ENCODE assay signal across 8 cellular contexts in the genomic region with DNA sequence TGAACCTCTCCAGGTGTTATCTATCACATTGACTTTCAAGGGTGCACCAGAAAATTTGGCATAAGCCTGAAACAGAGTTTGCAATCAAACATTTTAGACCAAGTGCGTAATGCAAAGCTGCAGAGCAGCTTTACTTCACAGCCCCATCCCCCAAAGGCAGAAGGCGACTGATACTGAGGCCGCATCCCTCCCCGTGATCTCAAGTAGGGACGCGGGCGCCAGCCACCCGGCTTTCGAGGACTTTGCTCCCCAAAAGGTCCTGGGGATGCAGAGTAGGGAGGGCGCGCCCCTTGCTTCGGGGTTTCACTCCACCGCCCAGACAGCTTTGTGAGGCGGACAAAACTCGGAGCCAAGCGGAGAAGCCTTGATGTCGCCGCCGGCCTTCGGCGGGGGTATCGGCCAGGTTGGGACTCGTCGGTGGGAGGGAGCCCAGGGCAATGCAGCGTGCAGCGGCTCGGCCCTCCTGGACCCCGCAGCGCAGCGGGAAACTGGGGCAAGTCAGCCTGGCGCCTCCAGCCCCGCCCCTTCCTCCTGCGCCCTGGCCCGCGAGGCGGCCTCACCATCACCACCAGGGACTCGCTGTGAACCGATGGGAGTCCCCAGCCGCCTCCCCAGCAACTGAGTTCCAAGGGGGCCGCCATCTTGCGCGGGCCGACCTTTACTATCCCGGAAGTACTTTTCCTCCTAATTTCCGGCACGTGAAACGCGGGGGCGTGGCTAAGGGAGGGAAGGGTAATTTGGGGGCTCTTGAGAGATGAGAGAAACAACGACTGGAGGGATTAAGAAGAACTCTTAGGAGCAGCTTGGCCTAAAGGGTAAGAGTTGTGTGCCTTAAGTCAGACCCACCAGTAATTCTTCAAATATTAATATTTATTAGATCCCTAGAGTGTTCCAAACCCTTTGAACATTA. TPM values are rescaled to one million over a fixed set of nuclear protein-coding genes. Genes with fewer than 3 reads are reported as not detected.
A peak's percentile ranks its signal among the peaks of the same experiment; 100 is the strongest.
DNase-seq lines count a peak whose midpoint lies in the region; ATAC-seq and TF ChIP-seq lines count a peak whose summit lies in the region.

A gene with protein sequence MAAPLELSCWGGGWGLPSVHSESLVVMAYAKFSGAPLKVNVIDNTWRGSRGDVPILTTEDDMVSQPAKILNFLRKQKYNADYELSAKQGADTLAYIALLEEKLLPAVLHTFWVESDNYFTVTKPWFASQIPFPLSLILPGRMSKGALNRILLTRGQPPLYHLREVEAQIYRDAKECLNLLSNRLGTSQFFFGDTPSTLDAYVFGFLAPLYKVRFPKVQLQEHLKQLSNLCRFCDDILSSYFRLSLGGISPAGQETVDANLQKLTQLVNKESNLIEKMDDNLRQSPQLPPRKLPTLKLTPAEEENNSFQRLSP (minus strand): TSS at position 665 of the 910 bp plus-strand sequence. CDS start 24 bp downstream, at position 641.

- intact Hi-C loops in prostate gland (cut with DNase I): no loop called here

- H3K27ac Mint-ChIP-seq in T-helper 17 cell: peak within 1 kb of the TSS; percentile 85

- TF ChIP-seq CTCF in GM12864 (IDR thresholded peaks at IDR 0.05; ENCODE audit: low read depth, low read length, missing control alignments) (no peak), right atrium auricular region (IDR thresholded peaks at IDR 0.05) (no peak), prostate gland (IDR thresholded peaks at IDR 0.05) (no peak)

- peaks cover 0 to 22% of the 10 kb centered on the region in 2 donors for H3K4me1 ChIP-seq in right atrium auricular region
- peaks cover 7% of the 10 kb centered on the region for H3K4me1 ChIP-seq in prostate gland (replicated peaks)

- peaks cover 11% of the 10 kb centered on the region for H3K27me3 Mint-ChIP-seq in T-helper 17 cell

- H3K27me3 ChIP-seq in right atrium auricular region (no peaks in the 10 kb centered on the region), prostate gland (replicated peaks; ENCODE audit: insufficient read depth) (no peaks in the 10 kb centered on the region)

- peaks cover 8% of the 10 kb centered on the region for H3K4me1 Mint-ChIP-seq in T-helper 17 cell

- H3K27ac ChIP-seq in angular gyrus (ENCODE audit: low read depth, low read length) (peak within 1 kb of the TSS; percentile 13), right atrium auricular region (peak within 1 kb of the TSS; percentile 72 to 74), prostate gland (peak within 1 kb of the TSS; percentile 67 to 72)

- H3K36me3 Mint-ChIP-seq in T-helper 17 cell (ENCODE audit: low read depth): peaks cover 11% of the 10 kb centered on the region

- H3K4me3 ChIP-seq in GM12864 (ENCODE audit: low read depth, low read length) (peak within 1 kb of the TSS; percentile 95), right atrium auricular region (peak within 1 kb of the TSS; percentile 93 to 94), prostate gland (peak within 1 kb of the TSS; percentile 64 to 78)

- ATAC-seq in HG02759 (IDR thresholded peaks at IDR 0.05; ENCODE audit: unreplicated experiment) (peak; percentile 91), T-helper 17 cell (peak; percentile 99)

- no peak for TF ChIP-seq POLR2A in prostate gland (IDR thresholded peaks at IDR 0.05)

- DNase-seq in GM12864 (ENCODE audit: low read depth): peak; percentile 62
- peak; percentile 84 for DNase-seq in NCI-H1694 (lab: John Stamatoyannopoulos, UW)
- peak; percentile 71 to 80 (median 78) for DNase-seq in T-helper 17 cell
- peak; percentile 68 for DNase-seq in right atrium auricular region (ENCODE audit: low spot score)
- peak; percentile 61 for DNase-seq in prostate gland (ENCODE audit: low spot score)
- peak; percentile 86 for DNase-seq in ureter (ENCODE audit: low spot score)

- peaks cover 19% of the 10 kb centered on the region for H3K36me3 ChIP-seq in right atrium auricular region
- H3K36me3 ChIP-seq in prostate gland: no peaks in the 10 kb centered on the region

- no peaks in the 10 kb centered on the region for H3K9me3 ChIP-seq in T-helper 17 cell (ENCODE audit: control insufficient read depth, low read length, poor library complexity, severe bottlenecking)
- H3K9me3 ChIP-seq in right atrium auricular region: no peaks in the 10 kb centered on the region
- H3K9me3 ChIP-seq in prostate gland: no peaks in the 10 kb centered on the region

- WGBS in prostate gland: 2% methylated on average over 50 of the region's 50 CpGs

- H3K4me3 Mint-ChIP-seq in T-helper 17 cell: peak within 1 kb of the TSS; percentile 88

RNA-seq across cellular contexts. Expression of the gene that starts here (rescaled TPM):
- total RNA-seq in T-helper 17 cell: 10 to 100 TPM; 19.7 to 24.3 TPM
- 10 to 100 TPM in 1 of 2 donors, 1 to 10 TPM in 1; 5.3 to 10.7 TPM for total RNA-seq in right atrium auricular region
- total RNA-seq in prostate gland: 10 to 100 TPM; 16.0 to 16.5 TPM
- total RNA-seq in ureter: 25.4 TPM

Comparison
In these comparisons a context has a peak if more than half of its experiments do, and no peak if none do; other contexts are left out.
1. Peak in every context shown above with its lines: DNase-seq, ATAC-seq, H3K4me3 ChIP-seq and H3K27ac ChIP-seq.
2. H3K27ac ChIP-seq: peak in every context shown above with its lines; median percentile 73 in right atrium auricular region; 70 in prostate gland; 13 in angular gyrus.